Comparison of ENCODE assay signal across 1 cellular context in genomic region chr6:2733324-2733723, GRCh38.
TF ChIP-seq lines count a peak whose summit lies in the region.

No MANE protein-coding gene starts in this region.

TF ChIP-seq in K562, 482 proteins besides CTCF, POLR2A, EP300 and RAD21 (continued from another document and continues in another):
- TF ChIP-seq ZBTB2 (IDR thresholded peaks at IDR 0.05) (no peak), CTBP1 (IDR thresholded peaks at IDR 0.05; ENCODE audit: borderline replicate concordance) (peak; percentile 10; the same call in 1 of the 2 replicates), MTA3 (IDR thresholded peaks at IDR 0.05; ENCODE audit: borderline replicate concordance) (peak; percentile 40; the same call in 1 of the 2 replicates), TAL1 (IDR thresholded peaks at IDR 0.05) (no peak), FOXJ3 (CRISPR knock-in tag; IDR thresholded peaks at IDR 0.05) (no peak), JUN (IDR thresholded peaks at IDR 0.05; ENCODE audit: borderline replicate concordance, low read depth, low read length) (peak; percentile 91), JUN (CRISPR knock-in tag; IDR thresholded peaks at IDR 0.05; ENCODE audit: borderline replicate concordance) (no peak), SMARCB1 (IDR thresholded peaks at IDR 0.05; ENCODE audit: insufficient read length, low read depth) (peak; percentile 36), MYNN (IDR thresholded peaks at IDR 0.05) (no peak), MYNN (CRISPR knock-in tag; IDR thresholded peaks at IDR 0.05) (no peak), MEF2D (tag; conservative IDR thresholded peaks at IDR 0.05; ENCODE audit: low read depth) (no peak), SOX6 (IDR thresholded peaks at IDR 0.05) (peak; percentile 62; the same call in 1 of the 2 replicates), ZNF324 (CRISPR knock-in tag; IDR thresholded peaks at IDR 0.05) (no peak), ATF7 (IDR thresholded peaks at IDR 0.05) (peak; percentile 92), RCOR1 (IDR thresholded peaks at IDR 0.05; ENCODE audit: borderline replicate concordance in 1 of 2, low read depth in 2 of 2, low read length in 2 of 2) (peak in 1 of 2 experiments; percentile 64; a peak in 1 of 4 replicates), GTF2E2 (tag; IDR thresholded peaks at IDR 0.05) (peak; percentile 91), EHMT2 (IDR thresholded peaks at IDR 0.05) (peak; percentile 76), MGA (IDR thresholded peaks at IDR 0.05) (peak; percentile 45; the same call in 1 of the 2 replicates), ZBTB12 (CRISPR knock-in tag; IDR thresholded peaks at IDR 0.05) (peak; percentile 63), TBP (optimal IDR thresholded peaks at IDR 0.05; ENCODE audit: low read depth, low read length) (peak; percentile 65), ZNF76 (CRISPR knock-in tag; IDR thresholded peaks at IDR 0.05; ENCODE audit: borderline replicate concordance) (no peak), PRDM10 (IDR thresholded peaks at IDR 0.05; ENCODE audit: partially characterized antibody) (peak; percentile 88), BHLHE40 (IDR thresholded peaks at IDR 0.05; ENCODE audit: low read length) (peak; percentile 81), ZNF639 (CRISPR knock-in tag; conservative IDR thresholded peaks at IDR 0.05 in 1 of 2, IDR thresholded peaks at IDR 0.05 in 1 of 2) (peak in 1 of 2 experiments; percentile 83; a peak in 2 of 4 replicates), FOXA3 (CRISPR knock-in tag; conservative IDR thresholded peaks at IDR 0.05 in 1 of 2, IDR thresholded peaks at IDR 0.05 in 1 of 2) (no peak), ATF3 (IDR thresholded peaks at IDR 0.05) (peak; percentile 94), ATF3 (CRISPR knock-in tag; conservative IDR thresholded peaks at IDR 0.05) (no peak), ARID3B (CRISPR knock-in tag; IDR thresholded peaks at IDR 0.05; ENCODE audit: borderline replicate concordance) (no peak), CREM (IDR thresholded peaks at IDR 0.05; ENCODE audit: low read depth) (peak; percentile 95), L3MBTL2 (IDR thresholded peaks at IDR 0.05) (peak; percentile 65), NCOA2 (IDR thresholded peaks at IDR 0.05; ENCODE audit: partially characterized antibody in 2 of 2) (no peak), RAD51 (IDR thresholded peaks at IDR 0.05; ENCODE audit: borderline replicate concordance, low read depth) (peak; percentile 32; the same call in 1 of the 2 replicates), ZKSCAN1 (IDR thresholded peaks at IDR 0.05; ENCODE audit: low read depth, low read length) (peak; percentile 88), TRIM24 (IDR thresholded peaks at IDR 0.05) (no peak), SMARCA4 (IDR thresholded peaks at IDR 0.05) (peak; percentile 65; the same call in 1 of the 2 replicates), ID3 (CRISPR knock-in tag; IDR thresholded peaks at IDR 0.05) (no peak), ID3 (tag; IDR thresholded peaks at IDR 0.05) (0 out of 2 replicates have a peak, but pooled peaks have one; percentile 5), NRF1 (conservative IDR thresholded peaks at IDR 0.05 in 1 of 2, IDR thresholded peaks at IDR 0.05 in 1 of 2) (peak; percentile 43 to 48; a peak in 2 of 4 replicates)
